In the genomic region with DNA sequence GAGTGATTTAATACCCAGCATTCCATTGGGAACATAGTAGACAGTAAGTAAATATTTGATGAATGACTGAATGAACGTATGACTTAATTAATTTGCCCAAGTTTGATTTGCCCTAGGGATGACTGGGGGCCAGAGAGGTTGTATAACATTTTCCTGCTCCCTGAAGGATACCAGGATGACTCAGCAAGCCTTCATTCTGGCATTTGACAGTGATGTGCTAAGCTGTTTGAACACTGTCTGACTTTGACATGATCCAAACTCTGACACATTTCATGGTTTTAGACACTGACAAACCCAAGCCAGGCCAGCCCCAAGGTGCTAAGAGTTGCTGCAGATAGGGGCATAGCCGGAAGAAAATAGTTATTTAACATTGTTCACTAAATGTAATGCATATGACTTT, we compare ENCODE assay signal across 14 cellular contexts. TPM values are rescaled to one million over a fixed set of nuclear protein-coding genes. Genes with fewer than 3 reads are reported as not detected.
A peak's percentile ranks its signal among the peaks of the same experiment; 100 is the strongest.
DNase-seq lines count a peak whose midpoint lies in the region; ATAC-seq and TF ChIP-seq lines count a peak whose summit lies in the region.
"Had no signal": no experiment of that assay in that cellular context is flagged by ENCODE, and none has a peak within 500 bp of the region (broad histone marks: within the 10 kb centered on the region; RNA-seq: fewer than 3 reads in every experiment).

No MANE protein-coding gene starts in this region.

- DNase-seq in GM03348 (ENCODE audit: low spot score), result peak; percentile 15
- DNase-seq in NCI-H226, result peak; percentile 74
- peak; percentile 41 for DNase-seq in epithelial cell of prostate (ENCODE audit: low read depth, low spot score)
- peak; percentile 69 for DNase-seq in osteoblast (ENCODE audit: insufficient read length, low spot score, missing footprints)
- no peak for DNase-seq in GM13976 (ENCODE audit: low spot score)
- no peak for DNase-seq in occipital lobe (lab: John Stamatoyannopoulos, UW)
- DNase-seq: activated effector memory CD4-positive, alpha-beta T cell treated with Interleukin-2 at 50 U/mL for 16 hours; CD4-positive, alpha-beta memory T cell; GF-D8; glutamatergic neuron; kidney had no signal

- H3K9me3 ChIP-seq in osteoblast (ENCODE audit: low read depth, low read length), result no peaks in the 10 kb centered on the region
- H3K9me3 ChIP-seq: SJSA1, tibial nerve had no signal

- no peaks in the 10 kb centered on the region for H3K79me2 ChIP-seq in osteoblast (ENCODE audit: insufficient read depth, low read length)

- H3K4me2 ChIP-seq in osteoblast (ENCODE audit: insufficient read depth, low read length), result no peak overlapping the region

- no peak for ATAC-seq in GM19467 (IDR thresholded peaks at IDR 0.05; ENCODE audit: unreplicated experiment)

- H4K20me1 ChIP-seq in osteoblast (ENCODE audit: insufficient read depth, low read length), result no peaks in the 10 kb centered on the region

- no peak for TF ChIP-seq CTCF in osteoblast (IDR thresholded peaks at IDR 0.05; ENCODE audit: extremely low read depth, low read depth, low read length)
- TF ChIP-seq CTCF in GM13976 (IDR thresholded peaks at IDR 0.05; ENCODE audit: borderline replicate concordance, control extremely low read depth, extremely low read depth, insufficient read depth, missing control alignments), result no peak

- in situ Hi-C loops in GM13976 (cut with MboI; ENCODE audit: low sequenced_read_pairs, unreplicated experiment), result no loop called here

- no peaks in the 10 kb centered on the region for H3K27me3 ChIP-seq in osteoblast (ENCODE audit: insufficient read depth, low read length)
- H3K27me3 ChIP-seq: SJSA1, tibial nerve had no signal

- H3K4me3 ChIP-seq in osteoblast (ENCODE audit: insufficient read depth, low read length), result no peak overlapping the region
- H3K4me3 ChIP-seq: SJSA1, tibial nerve had no signal

- H3K27ac ChIP-seq in epithelial cell of prostate (peak overlapping the region; percentile 6), osteoblast (ENCODE audit: low read depth, low read length) (peak overlapping the region; percentile 27)
- H3K27ac ChIP-seq: SJSA1, tibial nerve had no signal

- no peaks in the 10 kb centered on the region for H3K36me3 ChIP-seq in osteoblast (ENCODE audit: insufficient read depth, low read length)
- H3K36me3 ChIP-seq: SJSA1, tibial nerve had no signal

- no peak overlapping the region for H2AFZ ChIP-seq in osteoblast (ENCODE audit: low read length)

- H3K4me1 ChIP-seq in osteoblast (ENCODE audit: insufficient read depth, low read length), result peaks cover 10% of the 10 kb centered on the region
- H3K4me1 ChIP-seq: tibial nerve had no signal

RNA-seq across cellular contexts. Expression of a gene that starts 53.4 kb away (rescaled TPM):
- total RNA-seq in osteoblast (43.4 and 44.8 TPM in 2 replicates), occipital lobe (52.4 TPM)

Comparison
In these comparisons a context has a peak if more than half of its experiments do, and no peak if none do; other contexts are left out.
1. DNase-seq: peak in GM03348 (single experiment), NCI-H226 (single experiment), epithelial cell of prostate (single experiment) and osteoblast (single experiment); none in GM13976 (single experiment) and occipital lobe (single experiment).